20 cellular contexts compared by ENCODE assay signal in the genomic region with DNA sequence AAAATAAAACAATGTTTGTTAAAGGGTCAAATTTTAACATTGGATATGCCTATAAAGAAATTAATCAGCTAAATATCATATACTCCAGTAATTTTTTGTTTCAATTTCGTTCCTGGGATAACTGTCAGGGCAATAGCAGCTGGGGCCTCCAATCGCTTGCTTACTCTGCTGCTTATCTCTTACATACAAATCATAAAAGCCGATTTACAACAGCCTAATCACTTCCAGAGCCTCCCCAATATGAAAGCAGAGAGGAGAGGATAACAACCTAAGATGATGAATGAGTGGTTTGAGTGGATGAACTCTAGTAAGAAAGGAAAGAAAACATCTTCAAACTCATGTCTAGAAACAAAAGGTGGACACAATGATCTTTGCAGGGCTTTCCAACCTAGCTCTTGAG.
DNase-seq lines count a peak whose midpoint lies in the region; ATAC-seq, FAIRE-seq and TF ChIP-seq lines count a peak whose summit lies in the region.
"Had no signal": no experiment of that assay in that cellular context is flagged by ENCODE, and none has a peak within 500 bp of the region (broad histone marks: within the 10 kb centered on the region; RNA-seq: fewer than 3 reads in every experiment).

No MANE protein-coding gene starts in this region.

- no peaks in the 10 kb centered on the region for H3K27me3 ChIP-seq in heart right ventricle
- no peaks in the 10 kb centered on the region for H3K27me3 ChIP-seq in lower lobe of right lung (ENCODE audit: low read depth)
- H3K27me3 ChIP-seq: MG63, SJSA1 had no signal

- FAIRE-seq in D721Med (lab: Jason Lieb, UNC) = peak; percentile 99
- FAIRE-seq: GM12892 had no signal

- TF ChIP-seq CTCF in D721Med (IDR thresholded peaks at IDR 0.05; ENCODE audit: insufficient read depth, missing control alignments) = no peak
- no peak for TF ChIP-seq CTCF in mesothelial cell of epicardium (IDR thresholded peaks at IDR 0.05; ENCODE audit: unreplicated experiment)
- no peak for TF ChIP-seq CTCF in heart right ventricle (IDR thresholded peaks at IDR 0.05)
- TF ChIP-seq CTCF in lower lobe of right lung (IDR thresholded peaks at IDR 0.05) = no peak

- intact Hi-C loops in heart right ventricle (cut with DNase I) = no loop called here
- intact Hi-C loops in lower lobe of right lung (cut with DNase I) = no loop called here

- peak; percentile 54 for DNase-seq in D721Med (ENCODE audit: insufficient read length, low spot score)
- peak; percentile 75 for DNase-seq in NCI-H82 treated with DMSO at 0.1 percent for 48 hours (lab: John Stamatoyannopoulos, UW; ENCODE audit: unreplicated experiment)
- DNase-seq in amniotic epithelial cell (ENCODE audit: low read depth) = peak; percentile 86
- no peak for DNase-seq in mesothelial cell of epicardium (ENCODE audit: low spot score in 2 of 2, unreplicated experiment in 2 of 2)
- no peak for DNase-seq in stimulated activated CD4-positive, alpha-beta T cell treated with anti-CD3 and anti-CD28 coated beads, Interleukin-2, amount 100 ng/mL, for 24 hours
- no peak for DNase-seq in heart right ventricle
- DNase-seq in lower lobe of right lung = no peak
- DNase-seq: DMS153, GOT3, Karpas-422, MG63, NCI-H1105, NCI-H1694 treated with DMSO at 0.1 percent for 48 hours, NCI-H2107, NCI-H446, NCI-H69 had no signal

- WGBS in heart right ventricle, 2 donors = 73 to 75% methylated on average over 3 of the region's 3 CpGs

- ATAC-seq in heart right ventricle = no peak
- ATAC-seq in lower lobe of right lung = no peak
- ATAC-seq in GM18861 (IDR thresholded peaks at IDR 0.05; ENCODE audit: unreplicated experiment) = no peak

- H3K36me3 ChIP-seq in heart right ventricle (peaks cover 0 to 33% (median 7%) of the 10 kb centered on the region in 9 donors), lower lobe of right lung (peaks cover 10% of the 10 kb centered on the region)
- H3K36me3 ChIP-seq: MG63 had no signal

- H3K36me3 Mint-ChIP-seq in mesothelial cell of epicardium = peaks cover 6% of the 10 kb centered on the region

- no peaks in the 10 kb centered on the region for H3K9me3 ChIP-seq in heart right ventricle
- H3K9me3 ChIP-seq in lower lobe of right lung = no peaks in the 10 kb centered on the region
- H3K9me3 ChIP-seq: MG63, SJSA1 had no signal

- H3K4me3 ChIP-seq in heart right ventricle (no peak overlapping the region), lower lobe of right lung (no peak overlapping the region)
- H3K4me3 ChIP-seq: MG63, SJSA1 had no signal

- H3K4me1 ChIP-seq in heart right ventricle (no peaks in the 10 kb centered on the region), lower lobe of right lung (no peaks in the 10 kb centered on the region)

- H3K27ac Mint-ChIP-seq in mesothelial cell of epicardium = peak overlapping the region; percentile 14

- H3K27ac ChIP-seq in heart right ventricle (no peak overlapping the region), lower lobe of right lung (no peak overlapping the region)
- H3K27ac ChIP-seq: C4-2B, SJSA1 had no signal

- H3K4me1 Mint-ChIP-seq in mesothelial cell of epicardium = peaks cover 45% of the 10 kb centered on the region

- no peaks in the 10 kb centered on the region for H3K9me3 Mint-ChIP-seq in mesothelial cell of epicardium

- peaks cover 2% of the 10 kb centered on the region for H3K27me3 Mint-ChIP-seq in mesothelial cell of epicardium (ENCODE audit: low read depth)

- H3K4me3 Mint-ChIP-seq in mesothelial cell of epicardium = peak overlapping the region; percentile 3

Comparison
In these comparisons a context has a peak if more than half of its experiments do, and no peak if none do; other contexts are left out.
1. DNase-seq: peak in D721Med (single experiment), NCI-H82 treated with DMSO at 0.1 percent for 48 hours (single experiment) and amniotic epithelial cell (single experiment); none in mesothelial cell of epicardium (0 of 2), stimulated activated CD4-positive, alpha-beta T cell treated with anti-CD3 and anti-CD28 coated beads, Interleukin-2, amount 100 ng/mL, for 24 hours (0 of 2), heart right ventricle (0 of 2) and lower lobe of right lung (single experiment).